ENCODE assay signal across 31 cellular contexts in the genomic region with DNA sequence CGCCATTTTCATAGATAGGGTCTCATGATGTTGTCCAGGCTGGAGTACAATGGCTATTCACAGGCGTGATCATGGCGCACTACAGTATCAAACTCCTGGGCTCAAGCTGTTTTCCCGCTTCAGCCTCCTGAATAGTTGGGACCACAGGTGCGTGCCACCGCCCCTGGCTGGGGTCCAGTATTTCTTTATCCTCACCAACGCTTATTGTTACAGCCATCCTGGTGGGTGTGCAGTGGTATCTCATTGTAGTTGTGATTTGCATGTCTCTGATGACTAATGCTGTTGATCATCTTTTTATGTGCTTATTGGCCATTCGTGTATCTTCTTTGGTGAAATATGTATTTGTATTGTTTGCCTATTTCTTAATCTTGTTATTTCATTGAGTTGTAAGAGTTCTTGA. TPM values are rescaled to one million over a fixed set of nuclear protein-coding genes. Genes with fewer than 3 reads are reported as not detected.
DNase-seq lines count a peak whose midpoint lies in the region; ATAC-seq, FAIRE-seq and TF ChIP-seq lines count a peak whose summit lies in the region.
"Had no signal": no experiment of that assay in that cellular context is flagged by ENCODE, and none has a peak within 500 bp of the region (broad histone marks: within the 10 kb centered on the region; RNA-seq: fewer than 3 reads in every experiment).

No MANE protein-coding gene starts in this region.

- H3K9me3 ChIP-seq in upper lobe of right lung, result no peaks in the 10 kb centered on the region
- H3K9me3 ChIP-seq: gastrocnemius medialis, suprapubic skin had no signal

- no peak for TF ChIP-seq CTCF in upper lobe of right lung (IDR thresholded peaks at IDR 0.05)

- no peaks in the 10 kb centered on the region for H3K27me3 ChIP-seq in upper lobe of right lung
- H3K27me3 ChIP-seq: gastrocnemius medialis, hepatocyte, suprapubic skin had no signal

- H3K4me3 ChIP-seq in upper lobe of right lung, result no peak overlapping the region
- H3K4me3 ChIP-seq: gastrocnemius medialis, hepatocyte, suprapubic skin had no signal

- ATAC-seq in upper lobe of right lung (no peak), HG03432 (IDR thresholded peaks at IDR 0.05; ENCODE audit: unreplicated experiment) (no peak)
- ATAC-seq: activated CD8-positive, alpha-beta T cell treated with anti-CD3 and anti-CD28 coated beads for 36 hours; activated naive CD8-positive, alpha-beta T cell treated with anti-CD3 and anti-CD28 coated beads, Interleukin-2, amount 50 U/mL, for 24 hours; gastrocnemius medialis; sciatic nerve; stimulated activated effector memory CD8-positive, alpha-beta T cell treated with anti-CD3 and anti-CD28 coated beads, Interleukin-12 subunit alpha, Interleukin-12 subunit beta, amount 100 ng/mL, for 72 hours had no signal

- no peaks in the 10 kb centered on the region for H3K36me3 ChIP-seq in upper lobe of right lung
- H3K36me3 ChIP-seq: gastrocnemius medialis, suprapubic skin had no signal

- intact Hi-C loops in upper lobe of right lung (cut with DNase I), result no loop called here

- no peak overlapping the region for H3K27ac ChIP-seq in upper lobe of right lung
- H3K27ac ChIP-seq: gastrocnemius medialis, hepatocyte, suprapubic skin had no signal

- FAIRE-seq in GM19239 (lab: Jason Lieb, UNC), result no peak
- FAIRE-seq: endometrium, H1, urothelium cell line had no signal

- H3K4me1 ChIP-seq in upper lobe of right lung, result no peaks in the 10 kb centered on the region
- H3K4me1 ChIP-seq: gastrocnemius medialis had no signal

- DNase-seq in NCI-H2081 (lab: John Stamatoyannopoulos, UW), result peak; percentile 56 to 61
- DNase-seq in NCI-H2081 treated with DMSO at 0.1 percent for 48 hours (lab: John Stamatoyannopoulos, UW), result no peak
- peak; percentile 27 for DNase-seq in NCI-H345 treated with DMSO at 0.1 percent for 48 hours (lab: John Stamatoyannopoulos, UW; ENCODE audit: unreplicated experiment)
- peak; percentile 55 for DNase-seq in dermis blood vessel endothelial cell
- DNase-seq in upper lobe of right lung, result peak; percentile 30
- no peak for DNase-seq in GM19239 (ENCODE audit: insufficient read length, low spot score)
- no peak for DNase-seq in activated gamma-delta T cell treated with Interleukin-2 at 50 U/mL for 16 hours
- DNase-seq: activated CD4-positive, alpha-beta T cell treated with anti-CD3 and anti-CD28 coated beads for 1 hour; activated CD8-positive, alpha-beta T cell treated with anti-CD3 and anti-CD28 coated beads for 36 hours; activated naive CD8-positive, alpha-beta T cell treated with anti-CD3 and anti-CD28 coated beads, Interleukin-2, amount 50 U/mL, for 24 hours; central memory CD4-positive, alpha-beta T cell; gastrocnemius medialis; GDM1; NCI-H2171; NCI-H526; stimulated activated CD4-positive, alpha-beta T cell treated with anti-CD3 and anti-CD28 coated beads, Interleukin-12 subunit alpha, Interleukin-12 subunit beta, amount 100 ng/mL, for 4 hours; stimulated activated CD4-positive, alpha-beta T cell treated with anti-CD3 and anti-CD28 coated beads, Interleukin-4, amount 100 ng/mL, for 24 hours had no signal

RNA-seq across cellular contexts. Expression of a gene that starts 49.0 kb away (rescaled TPM):
- 13.6 and 14.5 TPM in 2 replicates for total RNA-seq in dermis blood vessel endothelial cell
- total RNA-seq in upper lobe of right lung, result 66.3 TPM

RNA-seq across cellular contexts. Expression of a gene that starts 49.6 kb away (rescaled TPM):
- total RNA-seq in dermis blood vessel endothelial cell (not detected in 2 replicates), upper lobe of right lung (not detected)
- total RNA-seq: A172; activated CD8-positive, alpha-beta T cell treated with anti-CD3 and anti-CD28 coated beads for 36 hours; gastrocnemius medialis; H1; hepatocyte; LHCN-M2; lung microvascular endothelial cell; progenitor cell of endocrine pancreas; RPMI7951; sciatic nerve; suprapubic skin; T-helper 1 cell treated with Interleukin-12 subunit alpha and Interleukin-12 subunit beta and Interleukin-4 antibody, amounts not matched to agents 30 ng/mL and 1 ng/mL, for 36 hours had no signal

Comparison
In these comparisons a context has a peak if more than half of its experiments do, and no peak if none do; other contexts are left out.
1. DNase-seq: peak in NCI-H2081 (2 of 2), NCI-H345 treated with DMSO at 0.1 percent for 48 hours (single experiment), dermis blood vessel endothelial cell (single experiment) and upper lobe of right lung (single experiment); none in NCI-H2081 treated with DMSO at 0.1 percent for 48 hours (single experiment), GM19239 (single experiment) and activated gamma-delta T cell treated with Interleukin-2 at 50 U/mL for 16 hours (single experiment).